Comparison of ENCODE assay signal across 32 cellular contexts in genomic region chr12:66200110-66200509, GRCh38. TPM values are rescaled to one million over a fixed set of nuclear protein-coding genes. Genes with fewer than 3 reads are reported as not detected.
"Had no signal": no experiment of that assay in that cellular context is flagged by ENCODE, and none has a peak within 500 bp of the region (broad histone marks: within the 10 kb centered on the region; RNA-seq: fewer than 3 reads in every experiment).

No MANE protein-coding gene starts in this region.

- H3K4me2 ChIP-seq: SK-N-SH had no signal

- H3K4me1 ChIP-seq: body of pancreas, breast epithelium, Peyer's patch had no signal

- H3K9me2 ChIP-seq: SK-N-SH had no signal

- ATAC-seq: activated T-cell treated with anti-CD3 and anti-CD28 coated beads, Interleukin-2, amount 50 U/mL, for 4 hours; body of pancreas; PC-3 had no signal

- H3K4me3 ChIP-seq: adrenal gland, body of pancreas, breast epithelium, Peyer's patch, SJSA1 had no signal

- H3K36me3 ChIP-seq: adrenal gland, breast epithelium, Peyer's patch, SJSA1 had no signal

- H3K4me3 Mint-ChIP-seq: activated B cell treated with CpG ODN at 0.5 μM for 24 hours; activated CD4-positive, alpha-beta memory T cell treated with anti-CD3 and anti-CD28 coated beads for 36 hours; activated naive CD8-positive, alpha-beta T cell treated with anti-CD3 and anti-CD28 coated beads for 36 hours; activated T-cell treated with anti-CD3 and anti-CD28 coated beads, Interleukin-2, amount 50 U/mL, for 4 hours; T-helper 1 cell treated with Interleukin-12 subunit alpha and Interleukin-12 subunit beta and Interleukin-4 antibody, amounts not matched to agents 30 μg/mL and 1 μg/mL, for 36 hours; T-helper 2 cell treated with Interferon-gamma antibody and Interleukin-4, amounts not matched to agents 5 μg/mL and 100 μg/mL, for 36 hours had no signal

- H3K27me3 ChIP-seq: adrenal gland, body of pancreas, breast epithelium, Peyer's patch, SJSA1 had no signal

- H3K27ac Mint-ChIP-seq: activated B cell treated with CpG ODN at 0.5 μM for 24 hours; activated CD4-positive, alpha-beta memory T cell treated with anti-CD3 and anti-CD28 coated beads for 36 hours; activated naive CD8-positive, alpha-beta T cell treated with anti-CD3 and anti-CD28 coated beads for 36 hours; T-helper 1 cell treated with Interleukin-12 subunit alpha and Interleukin-12 subunit beta and Interleukin-4 antibody, amounts not matched to agents 30 μg/mL and 1 μg/mL, for 36 hours; T-helper 2 cell treated with Interferon-gamma antibody and Interleukin-4, amounts not matched to agents 5 μg/mL and 100 μg/mL, for 36 hours had no signal

- DNase-seq: activated B cell treated with CpG ODN at 0.5 μM for 24 hours; activated CD4-positive, alpha-beta memory T cell treated with anti-CD3 and anti-CD28 coated beads for 36 hours; activated CD4-positive, alpha-beta T cell treated with anti-CD3 and anti-CD28 coated beads for 4 hours; activated CD4-positive, alpha-beta T cell treated with anti-CD3 and anti-CD28 coated beads, Interleukin-2, amount 50 U/mL, for 1 hour; activated CD4-positive, CD25-positive, alpha-beta regulatory T cell treated with anti-CD3 and anti-CD28 coated beads, Interleukin-2, amount 50 U/mL, for 72 hours; activated CD8-positive, alpha-beta memory T cell treated with anti-CD3 and anti-CD28 coated beads, Interleukin-2, amount 50 U/mL, for 4 hours; activated effector memory CD4-positive, alpha-beta T cell treated with anti-CD3 and anti-CD28 coated beads, Interleukin-2, amount 50 U/mL, for 16 hours; activated naive CD4-positive, alpha-beta T cell; activated naive CD4-positive, alpha-beta T cell treated with anti-CD3 and anti-CD28 coated beads, Interleukin-2, amount 50 U/mL, for 16 hours; activated naive CD8-positive, alpha-beta T cell treated with anti-CD3 and anti-CD28 coated beads for 36 hours; activated T-cell treated with anti-CD3 and anti-CD28 coated beads for 4 hours; activated T-cell treated with anti-CD3 and anti-CD28 coated beads, Interleukin-2, amount 50 U/mL, for 4 hours; adrenal gland; body of pancreas; MV-4-11; NCI-H1092; NCI-H1436 treated with DMSO at 0.1 percent for 48 hours; NCI-H1694 treated with DMSO at 0.1 percent for 48 hours; NCI-H2029; NCI-H345; NCI-H524 treated with DMSO at 0.1 percent for 48 hours; PC-3; Peyer's patch; RPMI8226; SHP77 treated with DMSO at 0.1 percent for 48 hours; SK-N-SH had no signal

- H3K27ac ChIP-seq: adrenal gland, body of pancreas, breast epithelium, Peyer's patch, SJSA1, VCaP had no signal

RNA-seq across cellular contexts. Expression of gene IRAK3, which starts 11.1 kb away (rescaled TPM):
- total RNA-seq: MCF 10A, PC-3, SJSA1 had no signal
- polyA plus RNA-seq: SK-N-SH had no signal
